ENCODE assay signal across 1 cellular context in the genomic region with DNA sequence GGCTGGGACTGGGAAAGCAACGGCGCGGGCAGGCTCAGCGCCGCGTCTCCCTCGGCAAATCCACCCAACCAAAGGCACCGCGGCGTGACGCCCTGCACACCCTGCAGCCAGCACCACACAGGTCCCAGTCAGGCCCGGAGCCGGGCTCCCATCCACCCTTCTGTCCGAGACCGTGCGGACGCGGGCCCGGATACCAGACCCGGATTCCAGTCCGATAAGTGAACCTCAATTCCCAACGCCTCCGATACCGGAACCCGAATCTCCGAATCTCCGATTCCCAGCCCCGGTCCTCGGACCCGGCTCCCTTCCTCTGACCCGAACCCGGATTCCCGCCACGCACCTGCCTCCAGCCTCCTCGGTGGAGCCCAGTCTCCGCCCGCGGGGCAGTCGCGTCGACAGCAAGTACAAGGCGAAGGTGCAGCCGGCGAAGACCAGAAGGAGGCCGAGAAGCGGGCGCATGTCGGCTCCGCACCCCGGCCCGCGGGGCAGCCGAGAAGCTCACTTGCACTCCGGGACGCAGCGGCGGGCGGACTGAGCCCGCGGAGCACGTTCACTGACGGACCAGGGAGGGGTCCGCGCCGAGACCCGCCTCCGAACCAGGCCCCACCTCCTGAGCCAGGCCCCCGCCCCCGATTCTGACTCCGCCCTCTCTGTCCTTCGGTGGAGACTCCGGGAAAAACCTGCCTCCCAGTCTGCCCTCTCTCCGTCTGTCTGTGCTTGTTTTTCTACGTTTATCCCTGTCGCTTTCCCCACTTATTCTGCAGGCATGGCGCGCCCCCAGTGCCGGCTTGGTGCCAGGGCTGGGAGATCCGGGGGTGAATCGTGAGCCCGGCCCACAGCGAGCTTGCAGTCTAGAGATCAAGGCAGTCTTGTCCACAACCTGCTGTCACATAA.
TF ChIP-seq lines count a peak whose summit lies in the region.

A gene (minus strand): TSS at position 533 of the 894 bp plus-strand sequence. CDS start 74 bp downstream, at position 459.

TF ChIP-seq in HepG2, 621 proteins besides CTCF, POLR2A, EP300 and RAD21 (continued from another document and continues in another):
- TF ChIP-seq, protein P1, sequence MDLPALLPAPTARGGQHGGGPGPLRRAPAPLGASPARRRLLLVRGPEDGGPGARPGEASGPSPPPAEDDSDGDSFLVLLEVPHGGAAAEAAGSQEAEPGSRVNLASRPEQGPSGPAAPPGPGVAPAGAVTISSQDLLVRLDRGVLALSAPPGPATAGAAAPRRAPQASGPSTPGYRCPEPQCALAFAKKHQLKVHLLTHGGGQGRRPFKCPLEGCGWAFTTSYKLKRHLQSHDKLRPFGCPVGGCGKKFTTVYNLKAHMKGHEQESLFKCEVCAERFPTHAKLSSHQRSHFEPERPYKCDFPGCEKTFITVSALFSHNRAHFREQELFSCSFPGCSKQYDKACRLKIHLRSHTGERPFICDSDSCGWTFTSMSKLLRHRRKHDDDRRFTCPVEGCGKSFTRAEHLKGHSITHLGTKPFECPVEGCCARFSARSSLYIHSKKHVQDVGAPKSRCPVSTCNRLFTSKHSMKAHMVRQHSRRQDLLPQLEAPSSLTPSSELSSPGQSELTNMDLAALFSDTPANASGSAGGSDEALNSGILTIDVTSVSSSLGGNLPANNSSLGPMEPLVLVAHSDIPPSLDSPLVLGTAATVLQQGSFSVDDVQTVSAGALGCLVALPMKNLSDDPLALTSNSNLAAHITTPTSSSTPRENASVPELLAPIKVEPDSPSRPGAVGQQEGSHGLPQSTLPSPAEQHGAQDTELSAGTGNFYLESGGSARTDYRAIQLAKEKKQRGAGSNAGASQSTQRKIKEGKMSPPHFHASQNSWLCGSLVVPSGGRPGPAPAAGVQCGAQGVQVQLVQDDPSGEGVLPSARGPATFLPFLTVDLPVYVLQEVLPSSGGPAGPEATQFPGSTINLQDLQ (CRISPR knock-in tag; IDR thresholded peaks at IDR 0.05) = no peak
- TF ChIP-seq AGO2 (optimal IDR thresholded peaks at IDR 0.05; ENCODE audit: low read depth, low read length) (peak; percentile 74), SUZ12 (IDR thresholded peaks at IDR 0.05; ENCODE audit: low read depth, low read length) (no peak), ZNF292 (CRISPR knock-in tag; IDR thresholded peaks at IDR 0.05; ENCODE audit: borderline replicate concordance, low read depth) (peak; percentile 33; the same call in 1 of the 2 replicates), U2AF1 (optimal IDR thresholded peaks at IDR 0.05; ENCODE audit: low read depth, low read length) (peak; percentile 95), FOXA3 (CRISPR knock-in tag; IDR thresholded peaks at IDR 0.05) (peak; percentile 66), ZNF317 (CRISPR knock-in tag; IDR thresholded peaks at IDR 0.05) (peak; percentile 82), MTF2 (CRISPR knock-in tag; IDR thresholded peaks at IDR 0.05; ENCODE audit: borderline replicate concordance) (no peak), DNMT3B (CRISPR knock-in tag; conservative IDR thresholded peaks at IDR 0.05) (no peak; the same call in 1 of the 2 replicates), ZNF333 (CRISPR knock-in tag; IDR thresholded peaks at IDR 0.05; ENCODE audit: borderline replicate concordance) (no peak), ATAD3A (CRISPR knock-in tag; IDR thresholded peaks at IDR 0.05) (no peak), SP2 (CRISPR knock-in tag; IDR thresholded peaks at IDR 0.05) (peak; percentile 74), FOXC1 (CRISPR knock-in tag; IDR thresholded peaks at IDR 0.05; ENCODE audit: borderline replicate concordance) (peak; percentile 94; the same call in 1 of the 2 replicates), ELF4 (CRISPR knock-in tag; IDR thresholded peaks at IDR 0.05; ENCODE audit: borderline replicate concordance) (no peak), SPEN (CRISPR knock-in tag; IDR thresholded peaks at IDR 0.05; ENCODE audit: low read depth) (peak; percentile 99), ESRRA (CRISPR knock-in tag; IDR thresholded peaks at IDR 0.05; ENCODE audit: low read depth) (0 out of 2 replicates have a peak, but pooled peaks have one; percentile 36), KDM2A (CRISPR knock-in tag; IDR thresholded peaks at IDR 0.05; ENCODE audit: borderline replicate concordance, low read depth) (peak; percentile 97), ATF7 (IDR thresholded peaks at IDR 0.05) (no peak), ATF7 (CRISPR knock-in tag; IDR thresholded peaks at IDR 0.05) (no peak), ZNF878 (CRISPR knock-in tag; IDR thresholded peaks at IDR 0.05) (0 out of 2 replicates have a peak, but pooled peaks have one; percentile 59), ZFP82 (CRISPR knock-in tag; IDR thresholded peaks at IDR 0.05; ENCODE audit: borderline replicate concordance) (peak; percentile 69; the same call in 1 of the 2 replicates), ZNF256 (CRISPR knock-in tag; conservative IDR thresholded peaks at IDR 0.05) (peak; percentile 88), TRIM24 (CRISPR knock-in tag; IDR thresholded peaks at IDR 0.05) (no peak), RARG (CRISPR knock-in tag; IDR thresholded peaks at IDR 0.05; ENCODE audit: low read depth) (0 out of 2 replicates have a peak, but pooled peaks have one; percentile 80), KDM5B (CRISPR knock-in tag; IDR thresholded peaks at IDR 0.05; ENCODE audit: borderline replicate concordance) (peak; percentile 86; the same call in 1 of the 2 replicates), ZNF136 (CRISPR knock-in tag; IDR thresholded peaks at IDR 0.05; ENCODE audit: low read depth) (peak; percentile 89; the same call in 1 of the 2 replicates), TCF7L2 (IDR thresholded peaks at IDR 0.05; ENCODE audit: low read depth, low read length) (no peak), KAT2B (IDR thresholded peaks at IDR 0.05; ENCODE audit: borderline replicate concordance, low read depth, low read length) (no peak), NR2F2 (IDR thresholded peaks at IDR 0.05; ENCODE audit: borderline replicate concordance, low read depth) (peak; percentile 23; the same call in 1 of the 2 replicates), TGIF2 (CRISPR knock-in tag; IDR thresholded peaks at IDR 0.05) (peak; percentile 73), SRY (CRISPR knock-in tag; IDR thresholded peaks at IDR 0.05) (0 out of 2 replicates have a peak, but pooled peaks have one; percentile 44), NCOA2 (CRISPR knock-in tag; IDR thresholded peaks at IDR 0.05) (peak; percentile 66), HOXA5 (CRISPR knock-in tag; IDR thresholded peaks at IDR 0.05) (peak; percentile 80), PHB2 (IDR thresholded peaks at IDR 0.05; ENCODE audit: partially characterized antibody) (no peak), MAF1 (CRISPR knock-in tag; IDR thresholded peaks at IDR 0.05; ENCODE audit: borderline replicate concordance) (peak; percentile 91; the same call in 1 of the 2 replicates), SRSF4 (IDR thresholded peaks at IDR 0.05; ENCODE audit: low read depth, low read length, poor library complexity, severe bottlenecking) (no peak)
- TF ChIP-seq, protein P2, sequence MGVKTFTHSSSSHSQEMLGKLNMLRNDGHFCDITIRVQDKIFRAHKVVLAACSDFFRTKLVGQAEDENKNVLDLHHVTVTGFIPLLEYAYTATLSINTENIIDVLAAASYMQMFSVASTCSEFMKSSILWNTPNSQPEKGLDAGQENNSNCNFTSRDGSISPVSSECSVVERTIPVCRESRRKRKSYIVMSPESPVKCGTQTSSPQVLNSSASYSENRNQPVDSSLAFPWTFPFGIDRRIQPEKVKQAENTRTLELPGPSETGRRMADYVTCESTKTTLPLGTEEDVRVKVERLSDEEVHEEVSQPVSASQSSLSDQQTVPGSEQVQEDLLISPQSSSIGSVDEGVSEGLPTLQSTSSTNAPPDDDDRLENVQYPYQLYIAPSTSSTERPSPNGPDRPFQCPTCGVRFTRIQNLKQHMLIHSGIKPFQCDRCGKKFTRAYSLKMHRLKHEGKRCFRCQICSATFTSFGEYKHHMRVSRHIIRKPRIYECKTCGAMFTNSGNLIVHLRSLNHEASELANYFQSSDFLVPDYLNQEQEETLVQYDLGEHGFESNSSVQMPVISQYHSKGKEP (CRISPR knock-in tag; IDR thresholded peaks at IDR 0.05) = no peak; the same call in none of the 2 replicates
- TF ChIP-seq, protein P3, sequence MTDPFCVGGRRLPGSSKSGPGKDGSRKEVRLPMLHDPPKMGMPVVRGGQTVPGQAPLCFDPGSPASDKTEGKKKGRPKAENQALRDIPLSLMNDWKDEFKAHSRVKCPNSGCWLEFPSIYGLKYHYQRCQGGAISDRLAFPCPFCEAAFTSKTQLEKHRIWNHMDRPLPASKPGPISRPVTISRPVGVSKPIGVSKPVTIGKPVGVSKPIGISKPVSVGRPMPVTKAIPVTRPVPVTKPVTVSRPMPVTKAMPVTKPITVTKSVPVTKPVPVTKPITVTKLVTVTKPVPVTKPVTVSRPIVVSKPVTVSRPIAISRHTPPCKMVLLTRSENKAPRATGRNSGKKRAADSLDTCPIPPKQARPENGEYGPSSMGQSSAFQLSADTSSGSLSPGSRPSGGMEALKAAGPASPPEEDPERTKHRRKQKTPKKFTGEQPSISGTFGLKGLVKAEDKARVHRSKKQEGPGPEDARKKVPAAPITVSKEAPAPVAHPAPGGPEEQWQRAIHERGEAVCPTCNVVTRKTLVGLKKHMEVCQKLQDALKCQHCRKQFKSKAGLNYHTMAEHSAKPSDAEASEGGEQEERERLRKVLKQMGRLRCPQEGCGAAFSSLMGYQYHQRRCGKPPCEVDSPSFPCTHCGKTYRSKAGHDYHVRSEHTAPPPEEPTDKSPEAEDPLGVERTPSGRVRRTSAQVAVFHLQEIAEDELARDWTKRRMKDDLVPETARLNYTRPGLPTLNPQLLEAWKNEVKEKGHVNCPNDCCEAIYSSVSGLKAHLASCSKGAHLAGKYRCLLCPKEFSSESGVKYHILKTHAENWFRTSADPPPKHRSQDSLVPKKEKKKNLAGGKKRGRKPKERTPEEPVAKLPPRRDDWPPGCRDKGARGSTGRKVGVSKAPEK (CRISPR knock-in tag; IDR thresholded peaks at IDR 0.05; ENCODE audit: borderline replicate concordance) = peak; percentile 87; the same call in 1 of the 2 replicates
- TF ChIP-seq, protein P4, sequence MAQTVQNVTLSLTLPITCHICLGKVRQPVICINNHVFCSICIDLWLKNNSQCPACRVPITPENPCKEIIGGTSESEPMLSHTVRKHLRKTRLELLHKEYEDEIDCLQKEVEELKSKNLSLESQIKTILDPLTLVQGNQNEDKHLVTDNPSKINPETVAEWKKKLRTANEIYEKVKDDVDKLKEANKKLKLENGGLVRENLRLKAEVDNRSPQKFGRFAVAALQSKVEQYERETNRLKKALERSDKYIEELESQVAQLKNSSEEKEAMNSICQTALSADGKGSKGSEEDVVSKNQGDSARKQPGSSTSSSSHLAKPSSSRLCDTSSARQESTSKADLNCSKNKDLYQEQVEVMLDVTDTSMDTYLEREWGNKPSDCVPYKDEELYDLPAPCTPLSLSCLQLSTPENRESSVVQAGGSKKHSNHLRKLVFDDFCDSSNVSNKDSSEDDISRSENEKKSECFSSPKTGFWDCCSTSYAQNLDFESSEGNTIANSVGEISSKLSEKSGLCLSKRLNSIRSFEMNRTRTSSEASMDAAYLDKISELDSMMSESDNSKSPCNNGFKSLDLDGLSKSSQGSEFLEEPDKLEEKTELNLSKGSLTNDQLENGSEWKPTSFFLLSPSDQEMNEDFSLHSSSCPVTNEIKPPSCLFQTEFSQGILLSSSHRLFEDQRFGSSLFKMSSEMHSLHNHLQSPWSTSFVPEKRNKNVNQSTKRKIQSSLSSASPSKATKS (CRISPR knock-in tag; IDR thresholded peaks at IDR 0.05) = no peak
- TF ChIP-seq, protein P5, sequence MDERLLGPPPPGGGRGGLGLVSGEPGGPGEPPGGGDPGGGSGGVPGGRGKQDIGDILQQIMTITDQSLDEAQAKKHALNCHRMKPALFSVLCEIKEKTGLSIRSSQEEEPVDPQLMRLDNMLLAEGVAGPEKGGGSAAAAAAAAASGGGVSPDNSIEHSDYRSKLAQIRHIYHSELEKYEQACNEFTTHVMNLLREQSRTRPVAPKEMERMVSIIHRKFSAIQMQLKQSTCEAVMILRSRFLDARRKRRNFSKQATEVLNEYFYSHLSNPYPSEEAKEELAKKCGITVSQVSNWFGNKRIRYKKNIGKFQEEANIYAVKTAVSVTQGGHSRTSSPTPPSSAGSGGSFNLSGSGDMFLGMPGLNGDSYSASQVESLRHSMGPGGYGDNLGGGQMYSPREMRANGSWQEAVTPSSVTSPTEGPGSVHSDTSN (CRISPR knock-in tag; IDR thresholded peaks at IDR 0.05) = no peak
- TF ChIP-seq, protein P6, sequence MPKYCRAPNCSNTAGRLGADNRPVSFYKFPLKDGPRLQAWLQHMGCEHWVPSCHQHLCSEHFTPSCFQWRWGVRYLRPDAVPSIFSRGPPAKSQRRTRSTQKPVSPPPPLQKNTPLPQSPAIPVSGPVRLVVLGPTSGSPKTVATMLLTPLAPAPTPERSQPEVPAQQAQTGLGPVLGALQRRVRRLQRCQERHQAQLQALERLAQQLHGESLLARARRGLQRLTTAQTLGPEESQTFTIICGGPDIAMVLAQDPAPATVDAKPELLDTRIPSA (CRISPR knock-in tag; IDR thresholded peaks at IDR 0.05; ENCODE audit: borderline replicate concordance) = no peak
- TF ChIP-seq, protein P7, sequence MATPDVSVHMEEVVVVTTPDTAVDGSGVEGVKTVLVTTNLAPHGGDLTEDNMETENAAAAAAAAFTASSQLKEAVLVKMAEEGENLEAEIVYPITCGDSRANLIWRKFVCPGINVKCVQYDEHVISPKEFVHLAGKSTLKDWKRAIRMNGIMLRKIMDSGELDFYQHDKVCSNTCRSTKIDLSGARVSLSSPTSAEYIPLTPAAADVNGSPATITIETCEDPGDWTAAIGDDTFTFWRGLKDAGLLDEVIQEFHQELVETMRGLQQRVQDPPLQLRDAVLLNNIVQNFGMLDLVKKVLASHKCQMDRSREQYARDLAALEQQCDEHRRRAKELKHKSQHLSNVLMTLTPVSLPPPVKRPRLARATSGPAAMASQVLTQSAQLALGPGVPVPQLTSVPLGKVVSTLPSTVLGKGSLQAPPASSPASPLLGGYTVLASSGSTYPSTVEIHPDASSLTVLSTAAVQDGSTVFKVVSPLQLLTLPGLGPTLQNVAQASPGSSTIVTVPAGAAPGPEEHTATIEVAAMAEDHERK (CRISPR knock-in tag; IDR thresholded peaks at IDR 0.05; ENCODE audit: low read depth) = peak; percentile 94
- TF ChIP-seq, protein P8, sequence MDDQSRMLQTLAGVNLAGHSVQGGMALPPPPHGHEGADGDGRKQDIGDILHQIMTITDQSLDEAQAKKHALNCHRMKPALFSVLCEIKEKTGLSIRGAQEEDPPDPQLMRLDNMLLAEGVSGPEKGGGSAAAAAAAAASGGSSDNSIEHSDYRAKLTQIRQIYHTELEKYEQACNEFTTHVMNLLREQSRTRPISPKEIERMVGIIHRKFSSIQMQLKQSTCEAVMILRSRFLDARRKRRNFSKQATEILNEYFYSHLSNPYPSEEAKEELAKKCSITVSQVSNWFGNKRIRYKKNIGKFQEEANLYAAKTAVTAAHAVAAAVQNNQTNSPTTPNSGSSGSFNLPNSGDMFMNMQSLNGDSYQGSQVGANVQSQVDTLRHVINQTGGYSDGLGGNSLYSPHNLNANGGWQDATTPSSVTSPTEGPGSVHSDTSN (CRISPR knock-in tag; IDR thresholded peaks at IDR 0.05; ENCODE audit: borderline replicate concordance) = no peak
- TF ChIP-seq, protein P9, sequence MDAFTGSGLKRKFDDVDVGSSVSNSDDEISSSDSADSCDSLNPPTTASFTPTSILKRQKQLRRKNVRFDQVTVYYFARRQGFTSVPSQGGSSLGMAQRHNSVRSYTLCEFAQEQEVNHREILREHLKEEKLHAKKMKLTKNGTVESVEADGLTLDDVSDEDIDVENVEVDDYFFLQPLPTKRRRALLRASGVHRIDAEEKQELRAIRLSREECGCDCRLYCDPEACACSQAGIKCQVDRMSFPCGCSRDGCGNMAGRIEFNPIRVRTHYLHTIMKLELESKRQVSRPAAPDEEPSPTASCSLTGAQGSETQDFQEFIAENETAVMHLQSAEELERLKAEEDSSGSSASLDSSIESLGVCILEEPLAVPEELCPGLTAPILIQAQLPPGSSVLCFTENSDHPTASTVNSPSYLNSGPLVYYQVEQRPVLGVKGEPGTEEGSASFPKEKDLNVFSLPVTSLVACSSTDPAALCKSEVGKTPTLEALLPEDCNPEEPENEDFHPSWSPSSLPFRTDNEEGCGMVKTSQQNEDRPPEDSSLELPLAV (CRISPR knock-in tag; conservative IDR thresholded peaks at IDR 0.05; ENCODE audit: low read depth) = no peak
